ENCODE assay signal across 23 cellular contexts in genomic region chr6:157865249-157865648, GRCh38.
"Had no signal": no experiment of that assay in that cellular context is flagged by ENCODE, and none has a peak within 500 bp of the region (broad histone marks: within the 10 kb centered on the region; RNA-seq: fewer than 3 reads in every experiment).

No MANE protein-coding gene starts in this region.

- H3K36me3 Mint-ChIP-seq: natural killer cell had no signal

- H3K27me3 ChIP-seq: cardiac muscle cell, esophagus squamous epithelium, gastrocnemius medialis, ovary, tibial artery had no signal

- H3K27ac Mint-ChIP-seq: activated CD4-positive, alpha-beta memory T cell treated with anti-CD3 and anti-CD28 coated beads, Interleukin-2, amount 10 ng/mL, durations not matched to agents 7 days and 5 days; activated naive CD4-positive, alpha-beta T cell treated with anti-CD3 and anti-CD28 coated beads, Interleukin-2, amount 50 U/mL, for 72 hours; endodermal cell; natural killer cell; T-helper 17 cell had no signal

- H3K27ac ChIP-seq: cardiac muscle cell, esophagus squamous epithelium, gastrocnemius medialis, left ventricle myocardium inferior, ovary, psoas muscle, tibial artery had no signal

- H3K9me3 Mint-ChIP-seq: activated CD4-positive, alpha-beta memory T cell treated with anti-CD3 and anti-CD28 coated beads, Interleukin-2, amount 10 ng/mL, durations not matched to agents 7 days and 5 days; endodermal cell; natural killer cell had no signal

- H3K27me3 Mint-ChIP-seq: stimulated activated naive CD8-positive, alpha-beta T cell treated with anti-CD3 and anti-CD28 coated beads, Interleukin-15, Interleukin-2, amounts not matched to agents 100 ng/mL and 50 ng/mL, for 24 hours; T-helper 17 cell had no signal

- H3K9me3 ChIP-seq: esophagus squamous epithelium, gastrocnemius medialis, left ventricle myocardium inferior, ovary, psoas muscle, tibial artery had no signal

- DNase-seq: activated CD4-positive, alpha-beta memory T cell treated with anti-CD3 and anti-CD28 coated beads, Interleukin-2, amount 10 ng/mL, durations not matched to agents 7 days and 5 days; activated CD4-positive, alpha-beta T cell treated with anti-CD3 and anti-CD28 coated beads for 48 hours; activated CD4-positive, CD25-positive, alpha-beta regulatory T cell; amniotic stem cell; cortex of kidney; endodermal cell; esophagus squamous epithelium; gastrocnemius medialis; head of caudate nucleus; hypothalamus; left ventricle myocardium inferior; midbrain; natural killer cell; ovary; psoas muscle; right cardiac atrium; stimulated activated CD4-positive, alpha-beta T cell treated with anti-CD3 and anti-CD28 coated beads, Interleukin-12 subunit alpha, Interleukin-12 subunit beta, amount 100 ng/mL, for 4 hours; stimulated activated CD4-positive, alpha-beta T cell treated with anti-CD3 and anti-CD28 coated beads, Interleukin-4, amount 100 ng/mL, for 4 hours; T-helper 17 cell; tibial artery had no signal

- H3K4me3 Mint-ChIP-seq: activated CD4-positive, alpha-beta memory T cell treated with anti-CD3 and anti-CD28 coated beads, Interleukin-2, amount 10 ng/mL, durations not matched to agents 7 days and 5 days; endodermal cell; natural killer cell; stimulated activated naive CD8-positive, alpha-beta T cell treated with anti-CD3 and anti-CD28 coated beads, Interleukin-15, Interleukin-2, amounts not matched to agents 100 ng/mL and 50 ng/mL, for 24 hours; T-helper 17 cell had no signal

- ATAC-seq: activated naive CD4-positive, alpha-beta T cell treated with anti-CD3 and anti-CD28 coated beads, Interleukin-2, amount 50 U/mL, for 72 hours; gastrocnemius medialis; natural killer cell; psoas muscle; right cardiac atrium; T-helper 17 cell had no signal

- H3K4me3 ChIP-seq: cardiac muscle cell, esophagus squamous epithelium, gastrocnemius medialis, left ventricle myocardium inferior, ovary, psoas muscle, tibial artery had no signal

- H3K36me3 ChIP-seq: ovary had no signal
